Comparison of ENCODE assay signal across 22 cellular contexts in genomic region chr16:55900616-55901393, GRCh38. TPM values are rescaled to one million over a fixed set of nuclear protein-coding genes. Genes with fewer than 3 reads are reported as not detected.
DNase-seq lines count a peak whose midpoint lies in the region; ATAC-seq and TF ChIP-seq lines count a peak whose summit lies in the region.
"Had no signal": no experiment of that assay in that cellular context is flagged by ENCODE, and none has a peak within 500 bp of the region (broad histone marks: within the 10 kb centered on the region; RNA-seq: fewer than 3 reads in every experiment).

No MANE protein-coding gene starts in this region.

- H3K4me3 Mint-ChIP-seq in activated CD4-positive, alpha-beta memory T cell treated with anti-CD3 and anti-CD28 coated beads for 36 hours: no peak overlapping the region
- no peak overlapping the region for H3K4me3 Mint-ChIP-seq in activated CD4-positive, alpha-beta memory T cell treated with anti-CD3 and anti-CD28 coated beads, Interleukin-2, amount 10 ng/mL, durations not matched to agents 7 days and 5 days
- H3K4me3 Mint-ChIP-seq: CD8-positive, alpha-beta memory T cell; IgD-negative memory B cell had no signal

- H3K36me3 Mint-ChIP-seq in activated CD4-positive, alpha-beta memory T cell treated with anti-CD3 and anti-CD28 coated beads for 36 hours: no peaks in the 10 kb centered on the region
- no peaks in the 10 kb centered on the region for H3K36me3 Mint-ChIP-seq in activated CD4-positive, alpha-beta memory T cell treated with anti-CD3 and anti-CD28 coated beads, Interleukin-2, amount 10 ng/mL, durations not matched to agents 7 days and 5 days (ENCODE audit: low read depth)
- H3K36me3 Mint-ChIP-seq: CD8-positive, alpha-beta memory T cell had no signal

- peaks cover 0 to 24% of the 10 kb centered on the region in 2 donors for H3K9me3 ChIP-seq in left lung

- CTCF ChIA-PET in activated CD4-positive, alpha-beta memory T cell treated with anti-CD3 and anti-CD28 coated beads for 36 hours (lab: Charles Lee): interaction anchor here (0.6 to 0.7 kb wide), 2 partner anchors 289 to 380 kb away, joined by 3 read pairs; no protein-coding TSS in a partner anchor
- CTCF ChIA-PET in activated CD4-positive, alpha-beta memory T cell treated with anti-CD3 and anti-CD28 coated beads, Interleukin-2, amount 10 ng/mL, durations not matched to agents 7 days and 5 days (lab: Charles Lee): no interaction called here

- H3K27ac ChIP-seq in left lung: no peak overlapping the region
- H3K27ac ChIP-seq: BLaER1, HL-60 had no signal

- ATAC-seq in left lung: peak; percentile 74

- H3K4me1 Mint-ChIP-seq in activated CD4-positive, alpha-beta memory T cell treated with anti-CD3 and anti-CD28 coated beads for 36 hours (ENCODE audit: low read depth): peaks cover 3% of the 10 kb centered on the region
- no peaks in the 10 kb centered on the region for H3K4me1 Mint-ChIP-seq in activated CD4-positive, alpha-beta memory T cell treated with anti-CD3 and anti-CD28 coated beads, Interleukin-2, amount 10 ng/mL, durations not matched to agents 7 days and 5 days
- H3K4me1 Mint-ChIP-seq: CD8-positive, alpha-beta memory T cell; IgD-negative memory B cell had no signal

- TF ChIP-seq CTCF in left lung (IDR thresholded peaks at IDR 0.05): no peak

- H3K36me3 ChIP-seq in left lung: no peaks in the 10 kb centered on the region
- H3K36me3 ChIP-seq: BLaER1 had no signal

- DNase-seq in activated CD4-positive, alpha-beta memory T cell treated with anti-CD3 and anti-CD28 coated beads for 36 hours: peak; percentile 15
- DNase-seq in activated CD4-positive, alpha-beta memory T cell treated with anti-CD3 and anti-CD28 coated beads, Interleukin-2, amount 10 ng/mL, durations not matched to agents 7 days and 5 days: no peak
- peak; percentile 11 for DNase-seq in stimulated activated CD4-positive, alpha-beta T cell treated with anti-CD3 and anti-CD28 coated beads, Interleukin-15, amount 100 ng/mL, for 24 hours
- DNase-seq in stimulated activated CD4-positive, alpha-beta T cell treated with anti-CD3 and anti-CD28 coated beads, Interleukin-4, amount 100 ng/mL, for 1 hour: no peak
- no peak for DNase-seq in left lung
- no peak for DNase-seq in NCI-H446 (lab: John Stamatoyannopoulos, UW)
- no peak for DNase-seq in AG08396 (ENCODE audit: low spot score)
- no peak for DNase-seq in NCI-H146 treated with DMSO at 0.1 percent for 48 hours (lab: John Stamatoyannopoulos, UW; ENCODE audit: unreplicated experiment)
- DNase-seq: CD8-positive, alpha-beta memory T cell; DMS79 treated with DMSO at 0.1 percent for 48 hours; Kasumi-1; MM.1S; NCI-H1694 treated with DMSO at 0.1 percent for 48 hours; NCI-H2107; NCI-H345; NCI-H526 treated with DMSO at 0.1 percent for 48 hours; RPMI8226 had no signal

- H3K27ac Mint-ChIP-seq in activated CD4-positive, alpha-beta memory T cell treated with anti-CD3 and anti-CD28 coated beads for 36 hours: no peak overlapping the region
- H3K27ac Mint-ChIP-seq in activated CD4-positive, alpha-beta memory T cell treated with anti-CD3 and anti-CD28 coated beads, Interleukin-2, amount 10 ng/mL, durations not matched to agents 7 days and 5 days: no peak overlapping the region
- H3K27ac Mint-ChIP-seq: CD8-positive, alpha-beta memory T cell; IgD-negative memory B cell had no signal

- POLR2A ChIA-PET in activated CD4-positive, alpha-beta memory T cell treated with anti-CD3 and anti-CD28 coated beads for 36 hours (lab: Charles Lee): no interaction called here
- POLR2A ChIA-PET in activated CD4-positive, alpha-beta memory T cell treated with anti-CD3 and anti-CD28 coated beads, Interleukin-2, amount 10 ng/mL, durations not matched to agents 7 days and 5 days (lab: Charles Lee): no interaction called here

- H3K27me3 ChIP-seq in left lung: no peaks in the 10 kb centered on the region
- H3K27me3 ChIP-seq: BLaER1 had no signal

- no peak overlapping the region for H3K4me3 ChIP-seq in left lung
- H3K4me3 ChIP-seq: BLaER1 had no signal

- no peaks in the 10 kb centered on the region for H3K4me1 ChIP-seq in left lung

- H3K9me3 Mint-ChIP-seq in activated CD4-positive, alpha-beta memory T cell treated with anti-CD3 and anti-CD28 coated beads for 36 hours: peaks cover 22% of the 10 kb centered on the region
- H3K9me3 Mint-ChIP-seq in activated CD4-positive, alpha-beta memory T cell treated with anti-CD3 and anti-CD28 coated beads, Interleukin-2, amount 10 ng/mL, durations not matched to agents 7 days and 5 days: peaks cover 8% of the 10 kb centered on the region

- peaks cover 16% of the 10 kb centered on the region for H3K27me3 Mint-ChIP-seq in activated CD4-positive, alpha-beta memory T cell treated with anti-CD3 and anti-CD28 coated beads for 36 hours
- no peaks in the 10 kb centered on the region for H3K27me3 Mint-ChIP-seq in activated CD4-positive, alpha-beta memory T cell treated with anti-CD3 and anti-CD28 coated beads, Interleukin-2, amount 10 ng/mL, durations not matched to agents 7 days and 5 days

- intact Hi-C loops in activated CD4-positive, alpha-beta memory T cell treated with anti-CD3 and anti-CD28 coated beads for 36 hours (cut with micrococcal nuclease): no loop called here
- intact Hi-C loops in left lung (cut with DNase I): no loop called here

RNA-seq across cellular contexts. Expression of gene CES5A, which starts 25.6 kb away (rescaled TPM):
- total RNA-seq in activated CD4-positive, alpha-beta memory T cell treated with anti-CD3 and anti-CD28 coated beads for 36 hours: not detected
- total RNA-seq in activated CD4-positive, alpha-beta memory T cell treated with anti-CD3 and anti-CD28 coated beads, Interleukin-2, amount 10 ng/mL, durations not matched to agents 7 days and 5 days: not detected
- total RNA-seq in left lung: not detected
- total RNA-seq: A172; CD8-positive, alpha-beta memory T cell; G401 had no signal

Comparison
In these comparisons a context has a peak if more than half of its experiments do, and no peak if none do; other contexts are left out.
1. DNase-seq: peak in activated CD4-positive, alpha-beta memory T cell treated with anti-CD3 and anti-CD28 coated beads for 36 hours (single experiment) and stimulated activated CD4-positive, alpha-beta T cell treated with anti-CD3 and anti-CD28 coated beads, Interleukin-15, amount 100 ng/mL, for 24 hours (single experiment); none in activated CD4-positive, alpha-beta memory T cell treated with anti-CD3 and anti-CD28 coated beads, Interleukin-2, amount 10 ng/mL, durations not matched to agents 7 days and 5 days (single experiment), stimulated activated CD4-positive, alpha-beta T cell treated with anti-CD3 and anti-CD28 coated beads, Interleukin-4, amount 100 ng/mL, for 1 hour (single experiment), left lung (0 of 2), NCI-H446 (0 of 2), AG08396 (single experiment) and NCI-H146 treated with DMSO at 0.1 percent for 48 hours (single experiment).